Comparison of ENCODE assay signal across 8 cellular contexts in the genomic region with DNA sequence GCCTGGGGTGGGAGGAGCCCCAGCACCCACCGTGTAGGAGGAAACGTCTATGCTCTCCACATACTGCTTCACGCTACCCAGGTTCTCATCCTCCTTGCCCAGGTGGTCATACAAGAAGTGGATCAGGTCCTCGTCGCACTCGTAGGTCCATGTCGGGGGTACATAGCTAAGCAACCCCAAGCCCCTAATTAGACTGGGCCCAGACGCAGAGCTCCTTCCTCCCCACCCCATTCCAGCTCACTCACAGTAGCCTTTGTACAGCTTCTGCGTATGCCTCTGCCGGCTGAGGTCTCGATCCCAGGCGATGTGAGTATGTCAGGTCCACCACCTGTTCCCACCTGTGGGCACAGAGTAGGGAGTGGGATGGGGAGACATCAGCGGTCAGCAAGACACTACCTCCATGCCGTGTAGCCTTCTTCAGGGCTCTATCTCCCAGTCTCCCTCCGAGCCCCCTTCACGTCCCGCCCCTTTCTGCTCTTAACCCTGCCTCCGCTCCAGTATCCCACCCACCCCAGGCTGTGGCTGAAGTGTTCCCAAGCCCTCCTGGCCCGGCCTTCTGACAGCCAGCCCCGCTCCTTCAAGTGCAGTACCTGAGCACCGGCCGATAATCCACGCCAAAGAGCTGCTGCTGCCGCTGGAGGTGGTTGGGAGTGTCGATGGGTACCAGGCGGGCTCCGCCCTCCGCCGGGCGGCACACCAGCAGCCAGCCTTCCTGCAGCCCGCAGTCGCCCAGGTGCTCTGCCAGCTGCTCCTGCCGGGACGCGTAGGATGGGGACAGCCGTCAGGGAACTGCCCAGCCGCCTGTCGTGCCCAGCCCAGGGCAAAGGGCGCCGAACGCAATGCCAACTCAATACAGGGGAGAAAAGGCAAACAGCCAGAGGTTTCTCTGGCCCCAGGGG. TPM values are rescaled to one million over a fixed set of nuclear protein-coding genes. Genes with fewer than 3 reads are reported as not detected.
A peak's percentile ranks its signal among the peaks of the same experiment; 100 is the strongest.
DNase-seq lines count a peak whose midpoint lies in the region; ATAC-seq and TF ChIP-seq lines count a peak whose summit lies in the region.

No MANE protein-coding gene starts in this region.

- H3K4me1 ChIP-seq in esophagus squamous epithelium, result peaks cover 27 to 58% (median 36%) of the 10 kb centered on the region in 3 donors

- H3K9me3 ChIP-seq in esophagus squamous epithelium (no peaks in the 10 kb centered on the region), neural cell (ENCODE audit: low read length) (no peaks in the 10 kb centered on the region)

- no peak for TF ChIP-seq POLR2A in esophagus squamous epithelium (IDR thresholded peaks at IDR 0.05)

- no peak for TF ChIP-seq RAD21 in neural cell (conservative IDR thresholded peaks at IDR 0.05)

- H3K9ac ChIP-seq in neural cell (ENCODE audit: low read length), result peak overlapping the region; percentile 75

- BruUV-seq in Calu3 (replicated peaks; lab: Mats Ljungman, UMichigan), result no TSS peak

- TF ChIP-seq EP300 in neural cell (conservative IDR thresholded peaks at IDR 0.05; ENCODE audit: poor library complexity, severe bottlenecking), result no peak

- peak overlapping the region; percentile 21 for H2AFZ ChIP-seq in neural cell (ENCODE audit: low read depth, low read length)

- no peaks in the 10 kb centered on the region for H4K20me1 ChIP-seq in neural cell (ENCODE audit: insufficient read depth)

- no peak for ATAC-seq in HG03196 (IDR thresholded peaks at IDR 0.05; ENCODE audit: unreplicated experiment)
- ATAC-seq in GM18498 (IDR thresholded peaks at IDR 0.05; ENCODE audit: unreplicated experiment), result no peak
- ATAC-seq in omental fat pad (ENCODE audit: low FRiP score), result no peak

- no peaks in the 10 kb centered on the region for H3K9me3 Mint-ChIP-seq in Calu3 (ENCODE audit: low read depth, unreplicated experiment)

- peaks cover 18% of the 10 kb centered on the region for H3K4me1 Mint-ChIP-seq in Calu3 (ENCODE audit: low read depth, unreplicated experiment)

- intact Hi-C loops in Calu3 (cut with micrococcal nuclease; ENCODE audit: unreplicated experiment) (loop anchor here (5.0 kb wide), 3 partner anchors 173 to 482 kb away; partner anchors contain the start of gene TESK2), esophagus squamous epithelium (cut with DNase I) (loop anchor here (5.0 to 10.0 kb wide), 3 partner anchors 165 to 482 kb away; partner anchors contain the start of genes PTCH2 and TESK2)

- no peaks in the 10 kb centered on the region for H3F3A ChIP-seq in neural cell (ENCODE audit: insufficient read depth, low read length, poor library complexity, severe bottlenecking)

- H3K27me3 Mint-ChIP-seq in Calu3 (ENCODE audit: unreplicated experiment), result no peaks in the 10 kb centered on the region

- no peaks in the 10 kb centered on the region for H3K9me2 ChIP-seq in neural cell (ENCODE audit: insufficient read depth, low read length)

- WGBS in esophagus squamous epithelium, 2 donors, result 40 to 41% methylated on average over 16 to 17 of the region's 41 CpGs

- DNase-seq in Calu3 (peak; percentile 53), LNCaP clone FGC (ENCODE audit: low read depth) (no peak), esophagus squamous epithelium (lab: John Stamatoyannopoulos, UW) (no peak), omental fat pad (ENCODE audit: low spot score) (no peak)
- peak; percentile 56 for DNase-seq in activated CD4-positive, alpha-beta T cell treated with anti-CD3 and anti-CD28 coated beads for 48 hours

- H3K27ac ChIP-seq in esophagus squamous epithelium (peak overlapping the region; percentile 80 to 93 (median 82)), neural cell (ENCODE audit: low read length) (no peak overlapping the region)

- peaks cover 8% of the 10 kb centered on the region for H3K79me2 ChIP-seq in neural cell (replicated peaks; ENCODE audit: insufficient read depth, low read length)

- TF ChIP-seq CTCF in Calu3 (IDR thresholded peaks at IDR 0.05; ENCODE audit: unreplicated experiment), result no peak
- TF ChIP-seq CTCF in LNCaP clone FGC (IDR thresholded peaks at IDR 0.05; ENCODE audit: control insufficient read depth, extremely low read depth, insufficient read depth), result 0 out of 2 replicates have a peak, but pooled peaks have one; percentile 8
- TF ChIP-seq CTCF in esophagus squamous epithelium (IDR thresholded peaks at IDR 0.05), result no peak
- no peak for TF ChIP-seq CTCF in neural cell (IDR thresholded peaks at IDR 0.05; ENCODE audit: poor library complexity, severe bottlenecking)
- no peak for TF ChIP-seq CTCF in omental fat pad (IDR thresholded peaks at IDR 0.05)

- peak overlapping the region; percentile 70 for H3K4me3 ChIP-seq in LNCaP clone FGC (ENCODE audit: low read depth, low read length)
- peak overlapping the region; percentile 77 to 99 (median 94) for H3K4me3 ChIP-seq in esophagus squamous epithelium
- H3K4me3 ChIP-seq in neural cell (ENCODE audit: low read length), result peak overlapping the region; percentile 98

- CTCF ChIA-PET in Calu3 (lab: Charles Lee), result interaction anchor here (0.7 to 3.1 kb wide), 10 partner anchors 13 to 293 kb away, joined by 3 to 21 read pairs (median 4); partner anchors contain the start of gene PLK3

- H3K36me3 Mint-ChIP-seq in Calu3 (ENCODE audit: insufficient read depth, unreplicated experiment), result peaks cover 28% of the 10 kb centered on the region

- H3K27me3 ChIP-seq in esophagus squamous epithelium (no peaks in the 10 kb centered on the region), neural cell (ENCODE audit: insufficient read depth, low read depth, low read length) (no peaks in the 10 kb centered on the region)

- H3K36me3 ChIP-seq in esophagus squamous epithelium (peaks cover 33 to 70% (median 40%) of the 10 kb centered on the region in 3 donors), neural cell (ENCODE audit: insufficient read depth, low read length) (no peaks in the 10 kb centered on the region)

- H3K4me2 ChIP-seq in neural cell (ENCODE audit: low read length), result peak overlapping the region; percentile 75

- no peak overlapping the region for H3K27ac Mint-ChIP-seq in Calu3 (ENCODE audit: unreplicated experiment)

- peak overlapping the region; percentile 94 for H3K4me3 Mint-ChIP-seq in Calu3 (ENCODE audit: low read depth, unreplicated experiment)

TF ChIP-seq in neural cell, 6 proteins besides CTCF, POLR2A, EP300 and RAD21:
- TF ChIP-seq EZH2 (IDR thresholded peaks at IDR 0.05; ENCODE audit: borderline replicate concordance, insufficient read depth, low read length, poor library complexity, severe bottlenecking), result no peak
- peak; percentile 6 for TF ChIP-seq SMC3 (conservative IDR thresholded peaks at IDR 0.05; ENCODE audit: poor library complexity)
TF ChIP-seq in neural cell: peak in this region for 1.

RNA-seq across cellular contexts. Expression of gene HECTD3, which starts 0.9 kb away (rescaled TPM):
- total RNA-seq in Calu3 (2022) (12.6 and 14.6 TPM in 2 replicates), esophagus squamous epithelium (10 to 100 TPM; 25.3 to 42.2 (median 28.2) TPM), omental fat pad (10 to 100 TPM; 27.1 to 43.2 (median 38.1) TPM)
- 9.6 and 9.7 TPM in 2 replicates for polyA plus RNA-seq in neural cell
- polyA minus RNA-seq in neural cell, result 8.3 and 9.3 TPM in 2 replicates

RNA-seq across cellular contexts. Expression of gene UROD, which starts 1.8 kb away (rescaled TPM):
- total RNA-seq in Calu3 (2022) (40.4 and 50.3 TPM in 2 replicates), esophagus squamous epithelium (10 to 100 TPM; 26.8 to 57.8 (median 36.7) TPM), omental fat pad (10 to 100 TPM; 65.6 to 79.4 (median 76.2) TPM)
- polyA plus RNA-seq in neural cell, result 87.3 and 96.9 TPM in 2 replicates
- 26.1 and 30.9 TPM in 2 replicates for polyA minus RNA-seq in neural cell

RNA-seq across cellular contexts. Expression of gene EIF2B3, which starts 23.8 kb away (rescaled TPM):
- 23.5 and 24.1 TPM in 2 replicates for total RNA-seq in Calu3 (2022)
- total RNA-seq in esophagus squamous epithelium, result 10 to 100 TPM; 10.7 to 24.3 (median 23.5) TPM
- polyA plus RNA-seq in neural cell, result 28.0 and 38.6 TPM in 2 replicates
- 28.0 and 30.1 TPM in 2 replicates for polyA minus RNA-seq in neural cell
- 10 to 100 TPM; 25.2 to 29.8 (median 26.6) TPM for total RNA-seq in omental fat pad

Comparison
In these comparisons a context has a peak if more than half of its experiments do, and no peak if none do; other contexts are left out.
1. DNase-seq: peak in Calu3 (single experiment) and activated CD4-positive, alpha-beta T cell treated with anti-CD3 and anti-CD28 coated beads for 48 hours (single experiment); none in LNCaP clone FGC (single experiment), esophagus squamous epithelium (single experiment) and omental fat pad (single experiment).
2. Peak in every context shown above with its lines, with median percentiles within 50 percentile points of each other: H3K4me3 ChIP-seq.